In the genomic region with DNA sequence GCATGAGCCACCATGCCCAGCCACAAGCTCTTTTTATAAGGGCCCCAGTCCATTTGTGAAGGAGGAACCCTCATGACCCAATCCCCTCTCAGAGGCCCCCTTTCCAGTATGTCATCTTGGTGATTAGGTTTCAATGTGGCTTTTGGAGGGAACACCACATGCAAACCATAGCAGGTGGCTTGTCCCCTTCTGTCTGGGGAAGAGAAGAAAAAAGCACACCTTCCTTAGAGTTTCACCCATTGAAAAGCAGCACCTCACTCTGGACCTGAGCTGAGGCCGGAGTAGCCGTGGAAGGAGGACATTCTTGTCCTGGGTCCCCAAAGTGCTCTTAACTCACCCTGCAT, we compare ENCODE assay signal across 12 cellular contexts. TPM values are rescaled to one million over a fixed set of nuclear protein-coding genes. Genes with fewer than 3 reads are reported as not detected.
DNase-seq lines count a peak whose midpoint lies in the region; ATAC-seq, FAIRE-seq and TF ChIP-seq lines count a peak whose summit lies in the region.
"Had no signal": no experiment of that assay in that cellular context is flagged by ENCODE, and none has a peak within 500 bp of the region (broad histone marks: within the 10 kb centered on the region; RNA-seq: fewer than 3 reads in every experiment).

No MANE protein-coding gene starts in this region.

- H4K20me1 ChIP-seq in K562 (replicated peaks; ENCODE audit: control insufficient read depth, insufficient read depth, low read length), result peaks cover 11% of the 10 kb centered on the region; the same call in 1 of the 2 replicates

- H3K27ac ChIP-seq in HEK293 (ENCODE audit: extremely low read depth, low read depth, low read length) (no peak overlapping the region), K562 (ENCODE audit: extremely low read depth, low read depth, low read length) (peak overlapping the region; percentile 64)

- FAIRE-seq in K562 (lab: Jason Lieb, UNC), result no peak

- intact Hi-C loops in K562 (cut with micrococcal nuclease), result no loop called here

- H3K4me2 ChIP-seq in K562 (ENCODE audit: insufficient read depth, low read length), result no peak overlapping the region

- H3K4me3 ChIP-seq in HEK293 (ENCODE audit: low read depth, low read length), result no peak overlapping the region
- no peak overlapping the region for H3K4me3 ChIP-seq in K562

- TF ChIP-seq POLR2A in K562 (conservative IDR thresholded peaks at IDR 0.05), result no peak

- no peak overlapping the region for H3K4me3 Mint-ChIP-seq in naive thymus-derived CD8-positive, alpha-beta T cell
- H3K4me3 Mint-ChIP-seq: central memory CD8-positive, alpha-beta T cell had no signal

- H3K4me1 Mint-ChIP-seq in naive thymus-derived CD8-positive, alpha-beta T cell, result peaks cover 7 to 23% (median 14%) of the 10 kb centered on the region in 4 donors

- H3K4me1 ChIP-seq in HEK293 (ENCODE audit: control insufficient read depth, insufficient read depth, low read length), result no peaks in the 10 kb centered on the region
- peaks cover 19 to 51% of the 10 kb centered on the region in 2 experiments; a peak in 4 of 5 replicates for H3K4me1 ChIP-seq in K562 (replicated peaks in 1 of 2; ENCODE audit: control insufficient read depth in 2 of 2, insufficient read depth in 2 of 2, low read length in 2 of 2)

- 94% methylated on average over 2 of the region's 2 CpGs for WGBS in K562 (ENCODE audit: insufficient coverage, low coverage, missing lambda C conversion rate)

- H3K27me3 ChIP-seq in K562 (ENCODE audit: control insufficient read depth in 2 of 2, insufficient read depth in 2 of 2, low read length in 2 of 2), result no peaks in the 10 kb centered on the region

- TF ChIP-seq EP300 in K562 (IDR thresholded peaks at IDR 0.05; ENCODE audit: low read length), result no peak

- BruUV-seq in K562 (replicated peaks; lab: Mats Ljungman, UMichigan), result no TSS peak

- CTCF ChIA-PET in HEK293 (lab: Yijun Ruan, JAX) (no interaction called here), K562 (lab: Yijun Ruan, JAX; ENCODE audit: low intra/inter-chr PET ratio) (no interaction called here)

- no peaks in the 10 kb centered on the region for H3K9me1 ChIP-seq in K562 (ENCODE audit: control insufficient read depth, insufficient read depth, low read length)

- no peak for TF ChIP-seq RAD21 in K562 (CRISPR knock-in tag; conservative IDR thresholded peaks at IDR 0.05 in 1 of 2, IDR thresholded peaks at IDR 0.05 in 1 of 2)

- TF ChIP-seq CTCF in HEK293 (tag by site-specific recombination; IDR thresholded peaks at IDR 0.05) (no peak), K562 (IDR thresholded peaks at IDR 0.05 in 2 of 3, conservative IDR thresholded peaks at IDR 0.05 in 1 of 3; ENCODE audit: insufficient read depth in 2 of 3, low read depth in 1 of 3, low read length in 3 of 3) (no peak)

- H2AFZ ChIP-seq in K562 (ENCODE audit: low read depth, low read length), result no peak overlapping the region

- in situ Hi-C loops in ACHN (cut with HindIII; ENCODE audit: low pct_ligation_motif_present, low pct_unique_long_range_greater_than_20kb, low sequenced_read_pairs), result no loop called here
- in situ Hi-C loops in K562 (cut with MboI), result no loop called here

- peaks cover 6% of the 10 kb centered on the region; the same call in 2 of the 3 replicates for H3K79me2 ChIP-seq in K562 (ENCODE audit: control insufficient read depth, insufficient read depth, low read length)

- H3K27me3 Mint-ChIP-seq in naive thymus-derived CD8-positive, alpha-beta T cell, result no peaks in the 10 kb centered on the region
- H3K27me3 Mint-ChIP-seq: central memory CD8-positive, alpha-beta T cell had no signal

- peaks cover 0 to 15% (median 0%) of the 10 kb centered on the region in 3 donors for H3K36me3 Mint-ChIP-seq in naive thymus-derived CD8-positive, alpha-beta T cell

- ATAC-seq in K562 (no peak), HG03139 (IDR thresholded peaks at IDR 0.05; ENCODE audit: unreplicated experiment) (no peak), HG03097 (IDR thresholded peaks at IDR 0.05; ENCODE audit: low FRiP score, unreplicated experiment) (no peak)
- no peak for ATAC-seq in naive thymus-derived CD8-positive, alpha-beta T cell

- H3K36me3 ChIP-seq in HEK293 (ENCODE audit: control insufficient read depth in 2 of 2, insufficient read depth in 1 of 2, low read length in 2 of 2) (peaks cover 0 to 5% of the 10 kb centered on the region in 2 experiments; a peak in 1 of 3 replicates), K562 (ENCODE audit: control insufficient read depth, insufficient read depth, low read length) (peaks cover 28% of the 10 kb centered on the region; the same call in 2 of the 3 replicates)

- peak; percentile 10 for DNase-seq in ACHN
- no peak for DNase-seq in K562 (ENCODE audit: extremely low read depth in 1 of 4, low spot score in 3 of 4)
- DNase-seq in naive thymus-derived CD8-positive, alpha-beta T cell, result no peak
- no peak for DNase-seq in AG08396 (ENCODE audit: low spot score)
- DNase-seq in SK-N-DZ (ENCODE audit: low spot score), result no peak
- DNase-seq: DMS 273 treated with DMSO at 0.1 percent for 48 hours, NCI-H2081 treated with DMSO at 0.1 percent for 48 hours, SHP77 had no signal

- peak overlapping the region in 6 of 10 donors; percentile 6 to 73 (median 52) for H3K27ac Mint-ChIP-seq in naive thymus-derived CD8-positive, alpha-beta T cell

- H3K9me3 Mint-ChIP-seq in naive thymus-derived CD8-positive, alpha-beta T cell, result peaks cover 0 to 1% (median 0%) of the 10 kb centered on the region in 9 donors
- H3K9me3 Mint-ChIP-seq: central memory CD8-positive, alpha-beta T cell had no signal

- H3K9ac ChIP-seq in K562 (ENCODE audit: insufficient read depth in 1 of 2, low read depth in 2 of 2, low read length in 2 of 2), result peak overlapping the region; percentile 32 to 83; a peak in 1 of 4 replicates

- H3K9me3 ChIP-seq in HEK293 (ENCODE audit: control insufficient read depth, insufficient read depth, low read depth, low read length), result no peaks in the 10 kb centered on the region
- no peaks in the 10 kb centered on the region for H3K9me3 ChIP-seq in K562 (replicated peaks; ENCODE audit: control insufficient read depth, insufficient read depth, low read depth, low read length)

- POLR2A ChIA-PET in HEK293 (lab: Yijun Ruan, JAX), result interaction anchor here (2.9 to 5.7 kb wide), 3 partner anchors 25 to 58 kb away, joined by 16 to 69 read pairs (median 34); a partner anchor contains a TSS
- POLR2A ChIA-PET in K562 (lab: Yijun Ruan, JAX), result interaction anchor here (0.6 to 12.0 kb wide), 7 partner anchors 8 to 56 kb away, joined by 3 to 309 read pairs (median 12); a partner anchor contains a TSS
- POLR2A ChIA-PET in naive thymus-derived CD8-positive, alpha-beta T cell (lab: Charles Lee), result interaction anchor here (0.6 to 2.5 kb wide), 3 partner anchors 49 to 428 kb away, joined by 3 to 10 read pairs (median 4); a partner anchor contains a TSS

TF ChIP-seq in K562, 482 proteins besides CTCF, POLR2A, EP300 and RAD21 (continues in another document):
- TF ChIP-seq SAFB2 (IDR thresholded peaks at IDR 0.05; ENCODE audit: borderline replicate concordance, low read depth, low read length, severe bottlenecking) (no peak), ZNF347 (CRISPR knock-in tag; IDR thresholded peaks at IDR 0.05; ENCODE audit: low read depth) (no peak)

RNA-seq across cellular contexts. Expression of a gene that starts 25.4 kb away (rescaled TPM):
- total RNA-seq in K562 (2011; cell fraction: chromatin; rRNA removed; ENCODE audit: low replicate concordance), result 684 and 1,510 TPM in 2 replicates
- total RNA-seq in K562 (2011; cell fraction: nucleolus; rRNA removed), result 291 and 321 TPM in 2 replicates
- total RNA-seq in K562 (2011; cell fraction: nucleoplasm; rRNA removed), result 737 and 1,283 TPM in 2 replicates
- total RNA-seq in K562 (2014; rRNA removed) (15.2 and 20.1 TPM in 2 replicates), K562 (2014; rRNA removed; fragmentation: Illumina TruSeq; extraction: Trizol) (62.8 and 76.9 TPM in 2 replicates), K562 (2015; rRNA removed; fragmentation: Illumina TruSeq; extraction: Trizol) (26.3 and 31.5 TPM in 2 replicates), K562 (2021) (129 and 208 TPM in 2 replicates)
- polyA plus RNA-seq in K562 (2011; rRNA removed) (56.2 and 171 TPM in 2 replicates), K562 (2014; fragmentation: Illumina TruSeq; extraction: Trizol) (137 and 146 TPM in 2 replicates), K562 (2014; fragmentation: Nextera tagmentation; extraction: Ambion mirVana) (10 to 100 TPM; 22.8 to 30.1 TPM), K562 (2014; rRNA removed) (382 and 389 TPM in 2 replicates)
- 45.5 and 49.2 TPM in 2 replicates for polyA plus RNA-seq in K562 (2011; cell fraction: cytosol; rRNA removed)
- 234 and 651 TPM in 2 replicates for polyA plus RNA-seq in K562 (2011; cell fraction: nucleus; rRNA removed)
- 312 and 328 TPM in 2 replicates for polyA plus RNA-seq in K562 (2012)
- 92.6 and 137 TPM in 2 replicates for polyA minus RNA-seq in K562 (2011; rRNA and poly(A)+ RNA removed)
- 19.9 and 35.6 TPM in 2 replicates for polyA minus RNA-seq in K562 (2011; cell fraction: cytosol; rRNA and poly(A)+ RNA removed)
- polyA minus RNA-seq in K562 (2011; cell fraction: nucleus; rRNA and poly(A)+ RNA removed), result 168 and 220 TPM in 2 replicates
- 100 to 1,000 TPM; 375 to 414 TPM for total RNA-seq in naive thymus-derived CD8-positive, alpha-beta T cell
- polyA plus RNA-seq in naive thymus-derived CD8-positive, alpha-beta T cell, result 1 to 10 TPM; 1.3 to 2.9 (median 1.9) TPM
- polyA plus RNA-seq in SK-N-DZ (2014; cell fraction: cytosol; rRNA removed), result 15.6 and 18.2 TPM in 2 replicates
- polyA plus RNA-seq in SK-N-DZ (2014; cell fraction: nucleus; rRNA removed), result 45.6 and 148 TPM in 2 replicates

RNA-seq across cellular contexts. Expression of a gene that starts 50.8 kb away (rescaled TPM):
- total RNA-seq in K562 (2011; cell fraction: chromatin; rRNA removed; ENCODE audit: low replicate concordance), result 25,088 and 54,166 TPM in 2 replicates
- total RNA-seq in K562 (2011; cell fraction: nucleolus; rRNA removed), result 9,055 and 12,105 TPM in 2 replicates
- 29,585 and 58,308 TPM in 2 replicates for total RNA-seq in K562 (2011; cell fraction: nucleoplasm; rRNA removed)
- total RNA-seq in K562 (2014; rRNA removed), result 1,943 and 2,212 TPM in 2 replicates
- total RNA-seq in K562 (2014; rRNA removed; fragmentation: Illumina TruSeq; extraction: Trizol), result 2,548 and 2,859 TPM in 2 replicates
- 2,437 and 2,551 TPM in 2 replicates for total RNA-seq in K562 (2015; rRNA removed; fragmentation: Illumina TruSeq; extraction: Trizol)
- total RNA-seq in K562 (2021), result 4,052 and 5,928 TPM in 2 replicates
- polyA plus RNA-seq in K562 (2011; rRNA removed), result 980 and 1,205 TPM in 2 replicates
- polyA plus RNA-seq in K562 (2011; cell fraction: cytosol; rRNA removed), result 93.6 and 371 TPM in 2 replicates
- polyA plus RNA-seq in K562 (2011; cell fraction: nucleus; rRNA removed), result 5,475 and 8,513 TPM in 2 replicates
- 1,113 and 1,346 TPM in 2 replicates for polyA plus RNA-seq in K562 (2012)
- 363 and 398 TPM in 2 replicates for polyA plus RNA-seq in K562 (2014; fragmentation: Illumina TruSeq; extraction: Trizol)
- 1,000 to 10,000 TPM; 1,606 to 8,715 TPM for polyA plus RNA-seq in K562 (2014; fragmentation: Nextera tagmentation; extraction: Ambion mirVana)
- polyA plus RNA-seq in K562 (2014; rRNA removed), result 1,666 and 2,351 TPM in 2 replicates
- polyA minus RNA-seq in K562 (2011; rRNA and poly(A)+ RNA removed), result 5,106 and 10,064 TPM in 2 replicates
- 2,869 and 5,041 TPM in 2 replicates for polyA minus RNA-seq in K562 (2011; cell fraction: cytosol; rRNA and poly(A)+ RNA removed)
- 20,177 and 33,147 TPM in 2 replicates for polyA minus RNA-seq in K562 (2011; cell fraction: nucleus; rRNA and poly(A)+ RNA removed)
- total RNA-seq in naive thymus-derived CD8-positive, alpha-beta T cell, result over 10,000 TPM; 29,995 to 30,085 TPM
- 1,000 to 10,000 TPM; 1,355 to 3,419 (median 2,188) TPM for polyA plus RNA-seq in naive thymus-derived CD8-positive, alpha-beta T cell
- polyA plus RNA-seq in SK-N-DZ (2014; cell fraction: cytosol; rRNA removed), result 15.5 and 29.5 TPM in 2 replicates
- polyA plus RNA-seq in SK-N-DZ (2014; cell fraction: nucleus; rRNA removed), result 347 and 1,650 TPM in 2 replicates
